11 cellular contexts compared by ENCODE assay signal in the genomic region with DNA sequence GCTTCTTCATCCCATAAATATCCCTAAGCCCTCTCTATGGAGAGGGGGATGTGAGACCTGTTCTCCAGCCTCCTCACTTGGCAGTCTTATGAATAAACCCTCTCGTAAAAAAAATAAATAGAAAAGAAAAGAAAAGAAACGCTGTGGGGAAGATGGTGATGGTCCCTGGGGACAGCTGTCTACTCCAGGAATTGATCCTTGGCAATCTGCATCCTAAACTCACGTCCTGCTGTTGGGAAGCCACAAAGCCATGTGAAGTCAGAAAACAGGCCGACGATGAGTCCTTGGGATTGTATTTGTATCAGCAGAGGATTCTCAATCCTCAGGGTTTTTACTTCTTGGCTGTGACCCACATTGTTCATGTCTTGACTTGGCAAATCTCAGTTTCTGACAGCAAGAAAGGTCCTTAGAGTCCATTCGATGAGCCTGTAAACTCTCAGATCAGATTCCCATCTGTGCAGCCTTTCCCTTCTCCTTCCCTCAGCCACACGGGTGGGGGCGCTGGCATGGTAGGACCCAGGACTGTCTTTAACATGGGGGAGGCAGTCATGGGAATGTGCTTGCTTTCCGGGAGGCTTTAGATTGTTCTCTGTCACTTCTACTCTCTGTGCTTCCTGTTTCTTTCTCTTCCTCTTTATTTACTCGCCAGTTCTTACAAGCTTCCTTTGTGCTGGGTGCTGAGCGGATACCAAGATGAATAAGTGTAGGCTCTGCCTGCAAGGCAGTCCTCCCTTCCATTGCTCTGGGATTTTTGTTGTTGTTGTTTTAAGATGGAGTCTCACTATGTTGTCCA. TPM values are rescaled to one million over a fixed set of nuclear protein-coding genes. Genes with fewer than 3 reads are reported as not detected.
DNase-seq lines count a peak whose midpoint lies in the region; ATAC-seq and TF ChIP-seq lines count a peak whose summit lies in the region.
"Had no signal": no experiment of that assay in that cellular context is flagged by ENCODE, and none has a peak within 500 bp of the region (broad histone marks: within the 10 kb centered on the region; RNA-seq: fewer than 3 reads in every experiment).

No MANE protein-coding gene starts in this region.

- H3K36me3 ChIP-seq in OCI-LY1 (ENCODE audit: insufficient read depth, low read length) (peaks cover 53% of the 10 kb centered on the region; the same call in 1 of the 2 replicates), trophoblast cell (ENCODE audit: control insufficient read depth in 1 of 2, insufficient read depth in 2 of 2, low read length in 2 of 2) (peaks cover 14 to 16% of the 10 kb centered on the region in 2 experiments)

- H3K9me3 ChIP-seq in CD4-positive, alpha-beta T cell (ENCODE audit: control insufficient read depth, low read length) = no peaks in the 10 kb centered on the region
- no peaks in the 10 kb centered on the region for H3K9me3 ChIP-seq in OCI-LY1 (ENCODE audit: low read length)
- H3K9me3 ChIP-seq in trophoblast cell (ENCODE audit: insufficient read depth, low read depth, low read length) = no peaks in the 10 kb centered on the region

- H3K4me1 Mint-ChIP-seq in CD4-positive, alpha-beta T cell (ENCODE audit: low read depth) = peaks cover 42% of the 10 kb centered on the region
- H3K4me1 Mint-ChIP-seq in endothelial cell (ENCODE audit: unreplicated experiment) = peaks cover 12% of the 10 kb centered on the region

- H2BK5ac ChIP-seq in trophoblast cell (ENCODE audit: low read depth, low read length, poor library complexity) = no peak overlapping the region

- no peak overlapping the region for H3K14ac ChIP-seq in trophoblast cell (ENCODE audit: low read length)

- no peak overlapping the region for H3K23ac ChIP-seq in trophoblast cell (ENCODE audit: low read length)

- POLR2A ChIA-PET in CD4-positive, alpha-beta T cell (lab: Charles Lee) = interaction anchor here (2.4 kb wide), 1 partner anchor 25 kb away, joined by 13 read pairs; the partner anchor contains the start of gene TCP11L1

- peaks cover 10% of the 10 kb centered on the region for H3K79me1 ChIP-seq in trophoblast cell (ENCODE audit: low read length)

- H3K79me2 ChIP-seq in OCI-LY1 (ENCODE audit: insufficient read depth, low read length) (no peaks in the 10 kb centered on the region), trophoblast cell (ENCODE audit: control insufficient read depth, insufficient read depth, low read length, poor library complexity) (no peaks in the 10 kb centered on the region)

- H3F3A ChIP-seq in OCI-LY1 (ENCODE audit: insufficient read depth, low read length) = no peaks in the 10 kb centered on the region

- no peak for ATAC-seq in CD4-positive, alpha-beta T cell (ENCODE audit: poor library complexity)
- no peak for ATAC-seq in HG03439 (IDR thresholded peaks at IDR 0.05; ENCODE audit: unreplicated experiment)
- no peak for ATAC-seq in HG03342 (IDR thresholded peaks at IDR 0.05; ENCODE audit: unreplicated experiment)
- no peak for ATAC-seq in GM21447 (IDR thresholded peaks at IDR 0.05; ENCODE audit: unreplicated experiment)
- no peak for ATAC-seq in HG03135 (IDR thresholded peaks at IDR 0.05; ENCODE audit: unreplicated experiment)

- H3K27ac ChIP-seq in CD4-positive, alpha-beta T cell (ENCODE audit: low read depth, low read length) = no peak overlapping the region
- H3K27ac ChIP-seq in OCI-LY1 (ENCODE audit: low read depth, low read length, poor library complexity, severe bottlenecking) = peak overlapping the region; percentile 13
- H3K27ac ChIP-seq in trophoblast cell (ENCODE audit: low read depth, low read length) = no peak overlapping the region

- H3K4me1 ChIP-seq in OCI-LY1 (ENCODE audit: insufficient read depth, low read length, severe bottlenecking) = peaks cover 20% of the 10 kb centered on the region
- peaks cover 10 to 22% of the 10 kb centered on the region in 2 experiments for H3K4me1 ChIP-seq in trophoblast cell (ENCODE audit: control insufficient read depth in 1 of 2, insufficient read depth in 2 of 2, low read length in 2 of 2)

- H3K9ac ChIP-seq in OCI-LY1 (ENCODE audit: low read length) (no peak overlapping the region), trophoblast cell (ENCODE audit: low read length) (no peak overlapping the region)

- no peak overlapping the region for H2AK5ac ChIP-seq in trophoblast cell (ENCODE audit: low read length)

- TF ChIP-seq CTCF in CD4-positive, alpha-beta T cell (IDR thresholded peaks at IDR 0.05) = no peak
- no peak for TF ChIP-seq CTCF in OCI-LY1 (IDR thresholded peaks at IDR 0.05; ENCODE audit: low read length)
- no peak for TF ChIP-seq CTCF in endothelial cell (IDR thresholded peaks at IDR 0.05; ENCODE audit: unreplicated experiment)

- H3K27me3 ChIP-seq in CD4-positive, alpha-beta T cell (ENCODE audit: control insufficient read depth, insufficient read depth, low read length) = no peaks in the 10 kb centered on the region
- H3K27me3 ChIP-seq in OCI-LY1 (ENCODE audit: insufficient read depth, low read length) = no peaks in the 10 kb centered on the region
- no peaks in the 10 kb centered on the region for H3K27me3 ChIP-seq in trophoblast cell (ENCODE audit: insufficient read depth, low read length)

- H3K4me3 ChIP-seq in OCI-LY1 (ENCODE audit: low read depth, low read length, poor library complexity, severe bottlenecking) (no peak overlapping the region), trophoblast cell (ENCODE audit: low read depth, low read length) (no peak overlapping the region)

- CTCF ChIA-PET in CD4-positive, alpha-beta T cell (lab: Charles Lee) = interaction anchor here (1.6 to 1.7 kb wide), 2 partner anchors 88 to 97 kb away, joined by 3 to 7 read pairs; no protein-coding TSS in a partner anchor

- no peak overlapping the region for H3K4ac ChIP-seq in trophoblast cell (ENCODE audit: low read depth, low read length)

- H3K4me2 ChIP-seq in OCI-LY1 (ENCODE audit: low read length) (peak overlapping the region; percentile 15; the same call in 1 of the 2 replicates), trophoblast cell (ENCODE audit: low read length) (no peak overlapping the region)

- no peak overlapping the region for H2AFZ ChIP-seq in OCI-LY1 (ENCODE audit: low read length)
- no peak overlapping the region for H2AFZ ChIP-seq in trophoblast cell (ENCODE audit: insufficient read depth, low read length, poor library complexity)

- peak overlapping the region; percentile 19 for H3K27ac Mint-ChIP-seq in CD4-positive, alpha-beta T cell
- peak overlapping the region; percentile 67 for H3K27ac Mint-ChIP-seq in endothelial cell (ENCODE audit: unreplicated experiment)

- no peak overlapping the region for H4K8ac ChIP-seq in trophoblast cell (ENCODE audit: low read depth, low read length)

- H3K4me3 Mint-ChIP-seq in CD4-positive, alpha-beta T cell = no peak overlapping the region
- H3K4me3 Mint-ChIP-seq in endothelial cell (ENCODE audit: unreplicated experiment) = no peak overlapping the region

- no CpG with 5 or more reads among the region's 11 CpGs for WGBS in trophoblast cell (ENCODE audit: extremely low coverage, insufficient coverage, insufficient read length)

- no peaks in the 10 kb centered on the region for H3K9me3 Mint-ChIP-seq in CD4-positive, alpha-beta T cell
- H3K9me3 Mint-ChIP-seq in endothelial cell (ENCODE audit: unreplicated experiment) = no peaks in the 10 kb centered on the region
- H3K9me3 Mint-ChIP-seq: activated naive CD4-positive, alpha-beta T cell treated with anti-CD3 and anti-CD28 coated beads, Interleukin-2, amount 50 U/mL, for 24 hours had no signal

- no peak overlapping the region for H2BK12ac ChIP-seq in trophoblast cell (ENCODE audit: low read length)

- peak overlapping the region; percentile 45 for H2BK120ac ChIP-seq in trophoblast cell (ENCODE audit: insufficient read depth, low read length, poor library complexity)

- H4K20me1 ChIP-seq in OCI-LY1 (ENCODE audit: insufficient read depth, low read length) = no peaks in the 10 kb centered on the region

- H3K27me3 Mint-ChIP-seq in CD4-positive, alpha-beta T cell = no peaks in the 10 kb centered on the region
- H3K27me3 Mint-ChIP-seq in endothelial cell (ENCODE audit: unreplicated experiment) = peaks cover 2% of the 10 kb centered on the region
- H3K27me3 Mint-ChIP-seq: activated naive CD4-positive, alpha-beta T cell treated with anti-CD3 and anti-CD28 coated beads, Interleukin-2, amount 50 U/mL, for 24 hours had no signal

- intact Hi-C loops in CD4-positive, alpha-beta T cell (cut with DNase I, micrococcal nuclease) = loop anchor here in 1 of 2 experiments (2.0 to 10.0 kb wide), 3 partner anchors 59 to 255 kb away; no protein-coding TSS in a partner anchor

- H3K36me3 Mint-ChIP-seq in CD4-positive, alpha-beta T cell (ENCODE audit: low read depth) = peaks cover 45% of the 10 kb centered on the region
- H3K36me3 Mint-ChIP-seq in endothelial cell (ENCODE audit: low read depth, unreplicated experiment) = peaks cover 20% of the 10 kb centered on the region

- no peak overlapping the region for H4K12ac ChIP-seq in trophoblast cell (ENCODE audit: low read depth, low read length)

- no peak overlapping the region for H3K18ac ChIP-seq in trophoblast cell (ENCODE audit: low read length)

- no peak overlapping the region for H4K91ac ChIP-seq in trophoblast cell (ENCODE audit: low read depth, low read length)

- no peaks in the 10 kb centered on the region for H3K9me2 ChIP-seq in OCI-LY1 (ENCODE audit: low read depth, low read length)

- no peak for DNase-seq in CD4-positive, alpha-beta T cell
- DNase-seq in endothelial cell (ENCODE audit: low spot score) (no peak), trophoblast cell (no peak)
- DNase-seq: DMS153, NCI-H1105 treated with DMSO at 0.1 percent for 48 hours had no signal

RNA-seq across cellular contexts. Expression of gene TCP11L1, which starts 24.9 kb away (rescaled TPM):
- total RNA-seq in CD4-positive, alpha-beta T cell = 10 to 100 TPM in 1 of 2 experiments, 1 to 10 TPM in 1; 9.8 to 11.9 TPM
- 26.2 TPM for total RNA-seq in endothelial cell (ENCODE audit: unreplicated experiment)
- polyA plus RNA-seq in trophoblast cell (2013) = 13.3 and 13.6 TPM in 2 replicates

RNA-seq across cellular contexts. Expression of gene DEPDC7, which starts 48.6 kb away (rescaled TPM):
- 1 to 10 TPM; 2.9 to 3.1 TPM for total RNA-seq in CD4-positive, alpha-beta T cell
- 0.74 TPM for total RNA-seq in endothelial cell (ENCODE audit: unreplicated experiment)
- 3.9 and 4.0 TPM in 2 replicates for polyA plus RNA-seq in trophoblast cell (2013)
